ENCODE assay signal across 8 cellular contexts in genomic region chr1:86706018-86706417, GRCh38. TPM values are rescaled to one million over a fixed set of nuclear protein-coding genes. Genes with fewer than 3 reads are reported as not detected.
DNase-seq lines count a peak whose midpoint lies in the region; ATAC-seq and TF ChIP-seq lines count a peak whose summit lies in the region.

No MANE protein-coding gene starts in this region.

- no peaks in the 10 kb centered on the region for H3K9me3 ChIP-seq in BE2C
- no peaks in the 10 kb centered on the region for H3K9me3 ChIP-seq in naive thymus-derived CD4-positive, alpha-beta T cell (ENCODE audit: control insufficient read depth in 2 of 3, low read length in 3 of 3)

- intact Hi-C loops in naive thymus-derived CD4-positive, alpha-beta T cell (cut with micrococcal nuclease), result loop anchor here (1.0 to 10.0 kb wide), 9 partner anchors 8 to 1979 kb away; partner anchors contain the start of genes BCL10 (in 1 of the 2), PKN2 (in 1 of the 2) and SYDE2 (in 1 of the 2)

- peak overlapping the region; percentile 100 for H3K27ac Mint-ChIP-seq in chondrocyte (ENCODE audit: unreplicated experiment)
- peak overlapping the region; percentile 12 to 98 (median 96) for H3K27ac Mint-ChIP-seq in naive thymus-derived CD4-positive, alpha-beta T cell
- peak overlapping the region in 1 of 2 donors; percentile 96 for H3K27ac Mint-ChIP-seq in activated naive CD4-positive, alpha-beta T cell treated with anti-CD3 and anti-CD28 coated beads, Interleukin-2, amount 50 U/mL, for 72 hours

- H3K9me3 Mint-ChIP-seq in chondrocyte (ENCODE audit: low read depth), result no peaks in the 10 kb centered on the region
- peaks cover 0 to 4% (median 0%) of the 10 kb centered on the region in 11 donors for H3K9me3 Mint-ChIP-seq in naive thymus-derived CD4-positive, alpha-beta T cell
- H3K9me3 Mint-ChIP-seq in activated naive CD4-positive, alpha-beta T cell treated with anti-CD3 and anti-CD28 coated beads, Interleukin-2, amount 50 U/mL, for 72 hours, result no peaks in the 10 kb centered on the region

- peak overlapping the region; percentile 99 for H3K4me3 Mint-ChIP-seq in chondrocyte (ENCODE audit: unreplicated experiment)
- peak overlapping the region; percentile 93 to 99 (median 97) for H3K4me3 Mint-ChIP-seq in naive thymus-derived CD4-positive, alpha-beta T cell

- H3K4me1 ChIP-seq in BE2C, result no peaks in the 10 kb centered on the region
- H3K4me1 ChIP-seq in naive thymus-derived CD4-positive, alpha-beta T cell (ENCODE audit: control insufficient read depth in 2 of 2, insufficient read depth in 2 of 2, low read length in 2 of 2), result peaks cover 16 to 17% of the 10 kb centered on the region in 2 donors

- no peak for DNase-seq in BE2C
- peak; percentile 11 for DNase-seq in KBM-7
- no peak for DNase-seq in chondrocyte (ENCODE audit: low spot score)
- DNase-seq in naive thymus-derived CD4-positive, alpha-beta T cell, result no peak
- DNase-seq in SHP77 treated with DMSO at 0.1 percent for 48 hours (lab: John Stamatoyannopoulos, UW), result no peak
- no peak for DNase-seq in 8988T
- DNase-seq in activated naive CD4-positive, alpha-beta T cell treated with anti-CD3 and anti-CD28 coated beads, Interleukin-2, amount 50 U/mL, for 72 hours (ENCODE audit: low spot score in 2 of 2), result no peak

- ATAC-seq in naive thymus-derived CD4-positive, alpha-beta T cell, result no peak
- ATAC-seq in GM21619 (IDR thresholded peaks at IDR 0.05; ENCODE audit: unreplicated experiment), result no peak
- ATAC-seq in activated naive CD4-positive, alpha-beta T cell treated with anti-CD3 and anti-CD28 coated beads, Interleukin-2, amount 50 U/mL, for 72 hours, result no peak

- CTCF ChIA-PET in naive thymus-derived CD4-positive, alpha-beta T cell (lab: Charles Lee), result interaction anchor here (0.6 to 3.3 kb wide), 5 partner anchors 9 to 197 kb away, joined by 4 to 27 read pairs (median 5); no protein-coding TSS in a partner anchor

- no peaks in the 10 kb centered on the region for H3K27me3 ChIP-seq in BE2C
- no peaks in the 10 kb centered on the region for H3K27me3 ChIP-seq in naive thymus-derived CD4-positive, alpha-beta T cell (ENCODE audit: control insufficient read depth in 2 of 2, insufficient read depth in 2 of 2, low read length in 2 of 2)

- no peak for TF ChIP-seq CTCF in BE2C (IDR thresholded peaks at IDR 0.05; ENCODE audit: low read depth, low read length)
- TF ChIP-seq CTCF in chondrocyte (IDR thresholded peaks at IDR 0.05), result no peak

- peaks cover 44% of the 10 kb centered on the region for H3K4me1 Mint-ChIP-seq in chondrocyte (ENCODE audit: low read depth)
- peaks cover 30 to 78% (median 66%) of the 10 kb centered on the region in 7 donors for H3K4me1 Mint-ChIP-seq in naive thymus-derived CD4-positive, alpha-beta T cell

- in situ Hi-C loops in KBM-7 (cut with MboI; ENCODE audit: low pct_unique_long_range_greater_than_20kb, low sequenced_read_pairs), result no loop called here

- peak overlapping the region; percentile 86 for H3K27ac ChIP-seq in naive thymus-derived CD4-positive, alpha-beta T cell (ENCODE audit: low read depth, low read length)

- no peaks in the 10 kb centered on the region for H3K27me3 Mint-ChIP-seq in chondrocyte (ENCODE audit: low read depth)
- H3K27me3 Mint-ChIP-seq in naive thymus-derived CD4-positive, alpha-beta T cell, result no peaks in the 10 kb centered on the region

- H3K36me3 Mint-ChIP-seq in chondrocyte (ENCODE audit: low read depth), result no peaks in the 10 kb centered on the region
- H3K36me3 Mint-ChIP-seq in naive thymus-derived CD4-positive, alpha-beta T cell, result peaks cover 0 to 15% (median 4%) of the 10 kb centered on the region in 5 donors
- H3K36me3 Mint-ChIP-seq in activated naive CD4-positive, alpha-beta T cell treated with anti-CD3 and anti-CD28 coated beads, Interleukin-2, amount 50 U/mL, for 72 hours, result peaks cover 16 to 17% of the 10 kb centered on the region in 2 donors

- H3K4me3 ChIP-seq in BE2C (ENCODE audit: low read depth, low read length), result peak overlapping the region; percentile 78
- peak overlapping the region; percentile 83 for H3K4me3 ChIP-seq in naive thymus-derived CD4-positive, alpha-beta T cell (ENCODE audit: low read length)

- H3K36me3 ChIP-seq in BE2C, result no peaks in the 10 kb centered on the region
- peaks cover 0 to 7% (median 0%) of the 10 kb centered on the region in 3 experiments for H3K36me3 ChIP-seq in naive thymus-derived CD4-positive, alpha-beta T cell (ENCODE audit: control insufficient read depth in 2 of 3, insufficient read depth in 3 of 3, low read length in 3 of 3)

- POLR2A ChIA-PET in naive thymus-derived CD4-positive, alpha-beta T cell (lab: Charles Lee), result interaction anchor here (0.6 to 5.0 kb wide), 5 partner anchors 10 to 318 kb away, joined by 3 to 54 read pairs (median 21); partner anchors contain the start of genes HS2ST1, ODF2L and SELENOF

RNA-seq across cellular contexts. Expression of gene SH3GLB1, which starts 1.6 kb away (rescaled TPM):
- polyA plus RNA-seq in BE2C (2012; ENCODE audit: insufficient read depth, insufficient read length, low read depth), result 22.0 TPM
- total RNA-seq in chondrocyte, result 118 to 135 TPM (median 133 TPM) in 3 replicates
- 10 to 100 TPM; 36.7 to 72.0 (median 49.8) TPM for total RNA-seq in naive thymus-derived CD4-positive, alpha-beta T cell
- 10 to 100 TPM; 22.9 to 24.3 TPM for polyA plus RNA-seq in naive thymus-derived CD4-positive, alpha-beta T cell
- total RNA-seq in activated naive CD4-positive, alpha-beta T cell treated with anti-CD3 and anti-CD28 coated beads, Interleukin-2, amount 50 U/mL, for 72 hours, result 10 to 100 TPM; 58.0 to 59.1 TPM
